In genomic region chr6:48973486-48973885, GRCh38 we compare ENCODE assay signal across 21 cellular contexts.
"Had no signal": no experiment of that assay in that cellular context is flagged by ENCODE, and none has a peak within 500 bp of the region (broad histone marks: within the 10 kb centered on the region; RNA-seq: fewer than 3 reads in every experiment).

No MANE protein-coding gene starts in this region.

- H3K4me1 ChIP-seq: esophagus muscularis mucosa, foreskin keratinocyte, left lung, thyroid gland had no signal

- H3K4me3 ChIP-seq: esophagus muscularis mucosa, left lung, lung, thyroid gland had no signal

- ATAC-seq: activated CD8-positive, alpha-beta memory T cell treated with anti-CD3 and anti-CD28 coated beads, Interleukin-2, amount 10 ng/mL, durations not matched to agents 7 days and 5 days; effector memory CD8-positive, alpha-beta T cell; foreskin keratinocyte; left lung; naive thymus-derived CD8-positive, alpha-beta T cell; right cardiac atrium; stimulated activated naive CD8-positive, alpha-beta T cell treated with anti-CD3 and anti-CD28 coated beads, Interleukin-15, Interleukin-2, amounts not matched to agents 100 U/mL and 50 U/mL, for 24 hours had no signal

- H3K27ac ChIP-seq: esophagus muscularis mucosa, foreskin keratinocyte, left lung, thyroid gland had no signal

- DNase-seq: activated CD4-positive, alpha-beta memory T cell treated with anti-CD3 and anti-CD28 coated beads, Interleukin-2, amount 10 ng/mL, durations not matched to agents 7 days and 5 days; activated CD4-positive, alpha-beta T cell treated with anti-CD3 and anti-CD28 coated beads, Interleukin-2, amount 10 ng/mL, durations not matched to agents 24 days and 14 days; activated CD8-positive, alpha-beta memory T cell treated with anti-CD3 and anti-CD28 coated beads, Interleukin-2, amount 10 ng/mL, durations not matched to agents 7 days and 5 days; activated effector memory CD4-positive, alpha-beta T cell treated with anti-CD3 and anti-CD28 coated beads, Interleukin-2, amount 50 U/mL, for 16 hours; activated naive CD4-positive, alpha-beta T cell treated with anti-CD3 and anti-CD28 coated beads, Interleukin-2, amount 10 ng/mL, durations not matched to agents 7 days and 5 days; activated T-cell treated with anti-CD3 and anti-CD28 coated beads for 4 hours; aorta; central memory CD4-positive, alpha-beta T cell; effector memory CD8-positive, alpha-beta T cell; foreskin keratinocyte; immature natural killer cell; kidney glomerular epithelial cell; left lung; naive thymus-derived CD8-positive, alpha-beta T cell; right cardiac atrium; stimulated activated CD4-positive, alpha-beta T cell treated with anti-CD3 and anti-CD28 coated beads, Interleukin-12 subunit alpha, Interleukin-12 subunit beta, amount 100 ng/mL, for 4 hours; stimulated activated CD4-positive, alpha-beta T cell treated with anti-CD3 and anti-CD28 coated beads, Interleukin-4, amount 100 ng/mL, for 4 hours; stimulated activated naive CD8-positive, alpha-beta T cell treated with anti-CD3 and anti-CD28 coated beads, Interleukin-15, Interleukin-2, amounts not matched to agents 100 U/mL and 50 U/mL, for 24 hours; thyroid gland had no signal

- H3K9me3 ChIP-seq: esophagus muscularis mucosa, left lung, thyroid gland had no signal

- H3K36me3 ChIP-seq: esophagus muscularis mucosa, left lung, thyroid gland had no signal

- H3K27me3 ChIP-seq: esophagus muscularis mucosa, foreskin keratinocyte, left lung, thyroid gland had no signal
